In genomic region chr20:63969851-63970713, GRCh38 we compare ENCODE assay signal across 8 cellular contexts. TPM values are rescaled to one million over a fixed set of nuclear protein-coding genes. Genes with fewer than 3 reads are reported as not detected.
A peak's percentile ranks its signal among the peaks of the same experiment; 100 is the strongest.
DNase-seq lines count a peak whose midpoint lies in the region; ATAC-seq and TF ChIP-seq lines count a peak whose summit lies in the region.

ZNF512B (minus strand) TSS chr20:63969930; CDS start chr20:63967950, 1,980 bp downstream.

- peaks cover 35% of the 10 kb centered on the region for H3K4me1 ChIP-seq in BLaER1
- peaks cover 0 to 24% (median 10%) of the 10 kb centered on the region in 4 donors for H3K4me1 ChIP-seq in Peyer's patch
- peaks cover 6% of the 10 kb centered on the region for H3K4me1 ChIP-seq in cardiac muscle cell (ENCODE audit: low read depth)
- H3K4me1 ChIP-seq in ovary (ENCODE audit: insufficient read depth) = peaks cover 11% of the 10 kb centered on the region

- H3K27me3 Mint-ChIP-seq in activated naive CD8-positive, alpha-beta T cell treated with anti-CD3 and anti-CD28 coated beads, Interleukin-2, amount 10 ng/mL, durations not matched to agents 7 days and 5 days = peaks cover 4% of the 10 kb centered on the region

- H3K27ac Mint-ChIP-seq in activated naive CD8-positive, alpha-beta T cell treated with anti-CD3 and anti-CD28 coated beads, Interleukin-2, amount 10 ng/mL, durations not matched to agents 7 days and 5 days = peak within 1 kb of the TSS; percentile 84

- H3K9me3 ChIP-seq in BLaER1 (peaks cover 26% of the 10 kb centered on the region), Peyer's patch (no peaks in the 10 kb centered on the region), cardiac muscle cell (ENCODE audit: low read depth) (no peaks in the 10 kb centered on the region), ovary (no peaks in the 10 kb centered on the region)

- TF ChIP-seq POLR2A in Peyer's patch (IDR thresholded peaks at IDR 0.05) (no peak), ovary (IDR thresholded peaks at IDR 0.05) (no peak)

- H3K27ac ChIP-seq in BLaER1 = peak within 1 kb of the TSS; percentile 96
- H3K27ac ChIP-seq in Peyer's patch = peak within 1 kb of the TSS; percentile 29 to 66 (median 34)
- H3K27ac ChIP-seq in cardiac muscle cell = peak within 1 kb of the TSS; percentile 75
- H3K27ac ChIP-seq in ovary = peak within 1 kb of the TSS; percentile 65 to 67

- H3K9ac ChIP-seq in BLaER1 = peak within 1 kb of the TSS; percentile 97

- no peak for TF ChIP-seq EP300 in ovary (IDR thresholded peaks at IDR 0.05)

- intact Hi-C loops in ovary (cut with DNase I) = loop anchor here in 3 of 4 donors (5.0 to 10.0 kb wide), 3 partner anchors 63 to 433 kb away; partner anchors contain the start of gene PTK6 (in 1 of the 3)

- H3K9me3 Mint-ChIP-seq in activated naive CD8-positive, alpha-beta T cell treated with anti-CD3 and anti-CD28 coated beads, Interleukin-2, amount 10 ng/mL, durations not matched to agents 7 days and 5 days = no peaks in the 10 kb centered on the region

- no peak for TF ChIP-seq CTCF in Peyer's patch (IDR thresholded peaks at IDR 0.05)
- no peak for TF ChIP-seq CTCF in cardiac muscle cell (IDR thresholded peaks at IDR 0.05; ENCODE audit: low read depth, low read length)
- no peak for TF ChIP-seq CTCF in ovary (IDR thresholded peaks at IDR 0.05)

- DNase-seq in H7 = peak; percentile 98
- peak in 2 of 3 donors; percentile 62 to 70 for DNase-seq in Peyer's patch
- DNase-seq in activated naive CD8-positive, alpha-beta T cell treated with anti-CD3 and anti-CD28 coated beads, Interleukin-2, amount 10 ng/mL, durations not matched to agents 7 days and 5 days = peak; percentile 63
- DNase-seq in cardiac muscle cell (ENCODE audit: low read depth in 1 of 2, low spot score in 1 of 2) = peak; percentile 70 to 83
- peak; percentile 71 to 83 (median 80) for DNase-seq in ovary

- 3% methylated on average over 33 to 70 of the region's 70 CpGs for WGBS in ovary, 3 donors

- H3K4me3 ChIP-seq in BLaER1 (peak within 1 kb of the TSS; percentile 88), H7 (ENCODE audit: insufficient read depth, low read depth, low read length) (peak within 1 kb of the TSS; percentile 68), Peyer's patch (peak within 1 kb of the TSS; percentile 49 to 81 (median 64)), cardiac muscle cell (peak within 1 kb of the TSS; percentile 84), ovary (peak within 1 kb of the TSS; percentile 57)

- H3K4me1 Mint-ChIP-seq in activated naive CD8-positive, alpha-beta T cell treated with anti-CD3 and anti-CD28 coated beads, Interleukin-2, amount 10 ng/mL, durations not matched to agents 7 days and 5 days = peaks cover 18% of the 10 kb centered on the region

- H3K4me2 ChIP-seq in BLaER1 = peak within 1 kb of the TSS; percentile 97

- peak within 1 kb of the TSS; percentile 86 for H3K4me3 Mint-ChIP-seq in activated naive CD8-positive, alpha-beta T cell treated with anti-CD3 and anti-CD28 coated beads, Interleukin-2, amount 10 ng/mL, durations not matched to agents 7 days and 5 days

- H3K27me3 ChIP-seq in BLaER1 (no peaks in the 10 kb centered on the region), H7 (ENCODE audit: control insufficient read depth, insufficient read depth, low read length) (peaks cover 5% of the 10 kb centered on the region), Peyer's patch (no peaks in the 10 kb centered on the region), cardiac muscle cell (no peaks in the 10 kb centered on the region), ovary (no peaks in the 10 kb centered on the region)

- peaks cover 13% of the 10 kb centered on the region for H3K36me3 Mint-ChIP-seq in activated naive CD8-positive, alpha-beta T cell treated with anti-CD3 and anti-CD28 coated beads, Interleukin-2, amount 10 ng/mL, durations not matched to agents 7 days and 5 days

- ATAC-seq in activated naive CD8-positive, alpha-beta T cell treated with anti-CD3 and anti-CD28 coated beads, Interleukin-2, amount 10 ng/mL, durations not matched to agents 7 days and 5 days (ENCODE audit: low read depth) = peak; percentile 27
- ATAC-seq in GM19397 (IDR thresholded peaks at IDR 0.05; ENCODE audit: unreplicated experiment) (no peak), HG03175 (IDR thresholded peaks at IDR 0.05; ENCODE audit: unreplicated experiment) (no peak)

- peaks cover 36% of the 10 kb centered on the region for H3K36me3 ChIP-seq in BLaER1
- H3K36me3 ChIP-seq in H7 (replicated peaks; ENCODE audit: control insufficient read depth, insufficient read depth, low read length) = peaks cover 13% of the 10 kb centered on the region
- H3K36me3 ChIP-seq in Peyer's patch = peaks cover 0 to 8% (median 0%) of the 10 kb centered on the region in 3 donors
- peaks cover 4% of the 10 kb centered on the region for H3K36me3 ChIP-seq in cardiac muscle cell
- H3K36me3 ChIP-seq in ovary = no peaks in the 10 kb centered on the region

- POLR2A ChIA-PET in activated naive CD8-positive, alpha-beta T cell treated with anti-CD3 and anti-CD28 coated beads, Interleukin-2, amount 10 ng/mL, durations not matched to agents 7 days and 5 days (lab: Charles Lee) = interaction anchor here (0.7 kb wide), 1 partner anchor 9 kb away, joined by 3 read pairs; the partner anchor contains the start of gene SAMD10

- no peaks in the 10 kb centered on the region for H4K20me1 ChIP-seq in BLaER1

RNA-seq across cellular contexts. Expression of gene ZNF512B, which starts in this region (rescaled TPM):
- total RNA-seq in H7 (2014; rRNA removed; shearing (Covaris generic)) = 13.3 and 15.5 TPM in 2 replicates
- total RNA-seq in Peyer's patch (1 to 10 TPM; 5.8 to 7.4 (median 6.4) TPM), cardiac muscle cell (41.6 and 45.8 TPM in 2 replicates), ovary (10 to 100 TPM in 5 of 7 donors, 1 to 10 TPM in 2; 6.3 to 24.7 (median 22.3) TPM)
- total RNA-seq in activated naive CD8-positive, alpha-beta T cell treated with anti-CD3 and anti-CD28 coated beads, Interleukin-2, amount 10 ng/mL, durations not matched to agents 7 days and 5 days = 10 to 100 TPM; 15.4 TPM
- polyA plus RNA-seq in cardiac muscle cell (13.7 and 15.3 TPM in 2 replicates), ovary (10 to 100 TPM in 1 of 2 donors, 1 to 10 TPM in 1; 2.5 to 14.0 TPM)

Comparison
In these comparisons a context has a peak if more than half of its experiments do, and no peak if none do; other contexts are left out.
1. H3K27ac ChIP-seq: peak in every context shown above with its lines; median percentile 96 in BLaER1; 75 in cardiac muscle cell; 66 in ovary; 34 in Peyer's patch.